8 cellular contexts compared by ENCODE assay signal in genomic region chr1:113073457-113073950, GRCh38. TPM values are rescaled to one million over a fixed set of nuclear protein-coding genes. Genes with fewer than 3 reads are reported as not detected.
DNase-seq lines count a peak whose midpoint lies in the region; ATAC-seq, FAIRE-seq and TF ChIP-seq lines count a peak whose summit lies in the region.

No MANE protein-coding gene starts in this region.

- POLR2A ChIA-PET in A549 (lab: Yijun Ruan, JAX), result interaction anchor here (0.6 to 1.9 kb wide), 10 partner anchors 9 to 358 kb away, joined by 3 to 22 read pairs (median 4); partner anchors contain the start of genes MAGI3, PPM1J and SLC16A1
- POLR2A ChIA-PET in H1 (lab: Charles Lee; ENCODE audit: partially characterized antibody), result interaction anchor here (0.8 to 3.2 kb wide), 30 partner anchors 8 to 399 kb away, joined by 3 to 45 read pairs (median 6); partner anchors contain the start of genes MOV10 and SLC16A1

- H3K27me3 ChIP-seq in H1 (replicated peaks in 1 of 4; ENCODE audit: control insufficient read depth in 3 of 4, extremely low read depth in 1 of 4, insufficient read depth in 3 of 4, low read length in 3 of 4) (no peaks in the 10 kb centered on the region), mononuclear cell (ENCODE audit: insufficient read depth, low read length) (no peaks in the 10 kb centered on the region), aorta (ENCODE audit: control insufficient read depth in 1 of 2, insufficient read depth in 2 of 2, low read length in 1 of 2) (no peaks in the 10 kb centered on the region)

- no peak for TF ChIP-seq POLR2A in A549 (IDR thresholded peaks at IDR 0.05; ENCODE audit: low read length)
- TF ChIP-seq POLR2A in H1 (IDR thresholded peaks at IDR 0.05; ENCODE audit: control extremely low read depth in 1 of 2, low read depth in 2 of 2, low read length in 2 of 2), result 0 out of 3 replicates have a peak, but pooled peaks of 1 of the 2 experiments have one; percentile 27

- FAIRE-seq in A549 (lab: Jason Lieb, UNC), result no peak
- no peak for FAIRE-seq in H1 (lab: Jason Lieb, UNC)

- TF ChIP-seq EP300 in A549 (IDR thresholded peaks at IDR 0.05) (no peak), H1 (IDR thresholded peaks at IDR 0.05; ENCODE audit: borderline replicate concordance in 1 of 2, low read depth in 2 of 2, low read length in 2 of 2) (no peak)

- H3K4me1 ChIP-seq in A549 (peaks cover 8% of the 10 kb centered on the region; the same call in 2 of the 3 replicates), H1 (replicated peaks in 1 of 4; ENCODE audit: control insufficient read depth in 3 of 4, insufficient read depth in 4 of 4, low read length in 3 of 4) (peaks cover 0 to 5% (median 2%) of the 10 kb centered on the region in 4 experiments; a peak in 4 of 7 replicates), mononuclear cell (ENCODE audit: insufficient read depth, low read length) (peaks cover 28% of the 10 kb centered on the region), aorta (ENCODE audit: control insufficient read depth in 1 of 2, insufficient read depth in 2 of 2, low read length in 2 of 2) (no peaks in the 10 kb centered on the region)

- H3K36me3 ChIP-seq in H1 (ENCODE audit: control insufficient read depth in 2 of 4, insufficient read depth in 4 of 4, low read length in 3 of 4) (peaks cover 0 to 16% (median 3%) of the 10 kb centered on the region in 4 experiments; a peak in 3 of 8 replicates), aorta (ENCODE audit: control insufficient read depth in 1 of 2, insufficient read depth in 2 of 2, low read length in 1 of 2) (no peaks in the 10 kb centered on the region)

- DNase-seq in A549 (ENCODE audit: low read depth in 1 of 2, low spot score in 1 of 2), result peak in 1 of 2 experiments; percentile 54
- DNase-seq in H1 (ENCODE audit: low read depth in 1 of 2, low spot score in 2 of 2), result peak in 1 of 2 experiments; percentile 23
- DNase-seq in aorta, result peak; percentile 61 to 84
- no peak for DNase-seq in DMS 273 (lab: John Stamatoyannopoulos, UW; ENCODE audit: unreplicated experiment)

- intact Hi-C loops in aorta (cut with DNase I), result loop anchor here (5.0 to 10.0 kb wide), 2 partner anchors 356 to 359 kb away; partner anchors contain the start of gene PPM1J (in 2 of the 2)

- H3K27ac ChIP-seq in A549, result peak overlapping the region; percentile 97
- H3K27ac ChIP-seq in H1 (ENCODE audit: low read depth, low read length), result peak overlapping the region; percentile 92
- H3K27ac ChIP-seq in aorta (ENCODE audit: low read depth in 1 of 2, low read length in 2 of 2), result peak overlapping the region in 1 of 2 donors; percentile 39

- ATAC-seq in A549 (peak; percentile 68 to 78), HG02763 (IDR thresholded peaks at IDR 0.05; ENCODE audit: unreplicated experiment) (peak; percentile 12), aorta (ENCODE audit: low FRiP score) (peak; percentile 77)

- no peak overlapping the region for H2AK5ac ChIP-seq in H1 (ENCODE audit: low read depth, low read length)

- CTCF ChIA-PET in A549 (lab: Yijun Ruan, JAX), result interaction anchor here (0.7 to 2.4 kb wide), 40 partner anchors 8 to 843 kb away, joined by 3 to 27 read pairs (median 4); partner anchors contain the start of gene PPM1J
- CTCF ChIA-PET in H1 (lab: Charles Lee; ENCODE audit: partially characterized antibody), result interaction anchor here (0.6 to 6.9 kb wide), 57 partner anchors 9 to 609 kb away, joined by 3 to 85 read pairs (median 5); partner anchors contain the start of gene PPM1J

- peak overlapping the region; percentile 94; the same call in 1 of the 2 replicates for H4K8ac ChIP-seq in H1 (ENCODE audit: extremely low read depth, insufficient read depth, low read length)

- H4K5ac ChIP-seq in H1 (ENCODE audit: insufficient read length, low read depth, low read length), result peak overlapping the region; percentile 98

- peaks cover 7 to 50% of the 10 kb centered on the region in 2 experiments for H3K79me2 ChIP-seq in H1 (ENCODE audit: control insufficient read depth in 1 of 2, insufficient read depth in 2 of 2, low read length in 2 of 2)

- TF ChIP-seq RAD21 in A549 (conservative IDR thresholded peaks at IDR 0.05 in 1 of 2, IDR thresholded peaks at IDR 0.05 in 1 of 2) (no peak), H1 (IDR thresholded peaks at IDR 0.05 in 1 of 2, conservative IDR thresholded peaks at IDR 0.05 in 1 of 2; ENCODE audit: low read depth in 2 of 2, low read length in 2 of 2) (peak; percentile 17 to 30; a peak in 3 of 4 replicates)

- peaks cover 2 to 7% of the 10 kb centered on the region in 2 experiments for H4K20me1 ChIP-seq in H1 (replicated peaks in 1 of 2; ENCODE audit: control insufficient read depth in 1 of 2, insufficient read depth in 2 of 2, low read length in 2 of 2)

- H2BK120ac ChIP-seq in H1 (replicated peaks; ENCODE audit: low read depth, low read length), result no peak overlapping the region

- H2BK20ac ChIP-seq in H1 (ENCODE audit: low read length), result no peak overlapping the region

- peak overlapping the region; percentile 83; the same call in 1 of the 2 replicates for H2AFZ ChIP-seq in H1 (ENCODE audit: low read length)

- H3K4ac ChIP-seq in H1 (replicated peaks; ENCODE audit: insufficient read length, low read depth, low read length), result no peak overlapping the region

- H3K4me2 ChIP-seq in A549 (peak overlapping the region; percentile 68), H1 (ENCODE audit: insufficient read depth in 1 of 2, low read depth in 2 of 2, low read length in 2 of 2) (peak overlapping the region; percentile 57 to 83)

- no peak overlapping the region for H2BK12ac ChIP-seq in H1 (ENCODE audit: low read depth, low read length)

- H2BK5ac ChIP-seq in H1 (ENCODE audit: low read depth, low read length), result peak overlapping the region; percentile 88

- peak overlapping the region; percentile 70 for H3K56ac ChIP-seq in H1 (replicated peaks; ENCODE audit: insufficient read length, low read depth, low read length)

- H3K9me3 ChIP-seq in A549, result no peaks in the 10 kb centered on the region
- no peaks in the 10 kb centered on the region for H3K9me3 ChIP-seq in H1 (ENCODE audit: insufficient read depth in 2 of 2, low read depth in 1 of 2, low read length in 1 of 2)
- no peaks in the 10 kb centered on the region for H3K9me3 ChIP-seq in mononuclear cell (ENCODE audit: low read depth, low read length)
- H3K9me3 ChIP-seq in aorta (ENCODE audit: control insufficient read depth, low read length), result no peaks in the 10 kb centered on the region

- peaks cover 5% of the 10 kb centered on the region for H3K23me2 ChIP-seq in H1 (ENCODE audit: low read depth, low read length)

- H3K14ac ChIP-seq in H1 (ENCODE audit: insufficient read length), result no peak overlapping the region

- peak overlapping the region; percentile 83 for H4K91ac ChIP-seq in H1 (replicated peaks; ENCODE audit: insufficient read length, low read length)

- TF ChIP-seq CTCF in A549 (IDR thresholded peaks at IDR 0.05), result no peak
- peak; percentile 35 for TF ChIP-seq CTCF in GM12873 (IDR thresholded peaks at IDR 0.05; ENCODE audit: insufficient read depth, low read depth, low read length, missing control alignments)
- peak; percentile 54 to 69 (median 60) for TF ChIP-seq CTCF in H1 (IDR thresholded peaks at IDR 0.05; ENCODE audit: control extremely low read depth in 1 of 3, insufficient read depth in 1 of 3, low read depth in 1 of 3, low read length in 3 of 3)

- peak overlapping the region; percentile 80 for H3K18ac ChIP-seq in H1 (ENCODE audit: extremely low read depth, low read length)

- no peak overlapping the region for H3K23ac ChIP-seq in H1 (ENCODE audit: insufficient read length)

- 2% methylated on average over 15 of the region's 23 CpGs for whole genome bisulfite sequencing in A549 (ENCODE audit: missing lambda C conversion rate)
- 2% methylated on average over 23 of the region's 23 CpGs; no CpG with 5 or more reads in 1 of the 2 experiments for WGBS in H1 (ENCODE audit: extremely low coverage in 1 of 2, insufficient coverage in 1 of 2, insufficient read length in 1 of 2, insufficient replicate concordance in 2 of 2, low coverage in 1 of 2, low lambda C conversion rate in 2 of 2, missing lambda C conversion rate in 1 of 2), 2 experiments
- WGBS in aorta, 2 donors, result 0% methylated on average over 23 of the region's 23 CpGs

- H2BK15ac ChIP-seq in H1 (ENCODE audit: low read length), result no peak overlapping the region

- H3K79me1 ChIP-seq in H1 (ENCODE audit: low read depth, low read length), result no peaks in the 10 kb centered on the region; the same call in 1 of the 2 replicates

- H3K4me3 ChIP-seq in A549 (peak overlapping the region; percentile 94), H1 (ENCODE audit: extremely low read depth in 1 of 4, insufficient read depth in 2 of 4, low read depth in 3 of 4, low read length in 4 of 4) (peak overlapping the region; percentile 52 to 97 (median 88)), mononuclear cell (ENCODE audit: low read length) (peak overlapping the region; percentile 78), aorta (ENCODE audit: low read length in 2 of 2) (peak overlapping the region; percentile 82 to 83)

- peak overlapping the region; percentile 51 to 95 (median 85) for H3K9ac ChIP-seq in H1 (replicated peaks in 1 of 4; ENCODE audit: extremely low read depth in 1 of 4, low read depth in 3 of 4, low read length in 3 of 4)

TF ChIP-seq in A549, 52 proteins besides CTCF, POLR2A, EP300 and RAD21 (continues in another document):
- no peak for TF ChIP-seq HOXA7 (CRISPR knock-in tag; IDR thresholded peaks at IDR 0.05)

TF ChIP-seq in PFSK-1, 5 proteins besides CTCF, POLR2A, EP300 and RAD21 (continues in another document):
- no peak for TF ChIP-seq POLR2AphosphoS5 (IDR thresholded peaks at IDR 0.05; ENCODE audit: low read depth, low read length)

TF ChIP-seq in H1, 55 proteins besides CTCF, POLR2A, EP300 and RAD21 (continues in another document):
- TF ChIP-seq RNF2 (IDR thresholded peaks at IDR 0.05; ENCODE audit: borderline replicate concordance, low read depth, low read length, missing control alignments, poor library complexity, severe bottlenecking), result no peak

RNA-seq across cellular contexts. Expression of gene LRIG2, which starts 0.5 kb away (rescaled TPM):
- polyA plus RNA-seq in A549 (2011; rRNA removed) (7.4 and 9.3 TPM in 2 replicates), A549 (2017; fragmentation: RNase III; extraction: RNeasy Plus Mini Kit Qiagen cat#74134 plus additional on column Dnase treatment) (2.8 to 3.0 TPM (median 2.8 TPM) in 3 replicates), H1 (2011; rRNA removed) (10.3 and 16.2 TPM in 2 replicates), aorta (1 to 10 TPM; 1.8 to 3.6 TPM)
- 2.2 and 2.8 TPM in 2 replicates for polyA plus RNA-seq in A549 (2012; cell fraction: cytosol; rRNA removed)
- 4.8 and 7.3 TPM in 2 replicates for polyA plus RNA-seq in A549 (2012; cell fraction: nucleus; rRNA removed)
- polyA minus RNA-seq in A549 (2011; rRNA and poly(A)+ RNA removed), result 18.3 and 20.6 TPM in 2 replicates
- polyA plus RNA-seq in PFSK-1 (2012; ENCODE audit: insufficient read length, low read depth), result 6.1 TPM
- total RNA-seq in H1 (2021; fragmentation: NEBNext Ultra II Directional; extraction: Animal tissue kit (Norgen Biotek cat#: 25700)), result 20.4 and 20.9 TPM in 2 replicates
- 13.8 TPM for polyA plus RNA-seq in H1 (2011; cell fraction: cytosol; rRNA removed)
- polyA plus RNA-seq in H1 (2011; cell fraction: nucleus; rRNA removed), result 25.7 TPM
- polyA plus RNA-seq in H1 (2012, experiment 1 of 2), result 10.8 to 13.7 TPM (median 12.2 TPM) in 4 replicates
- 1.5 TPM for polyA plus RNA-seq in H1 (2012, experiment 2 of 2)
- polyA plus RNA-seq in H1 (2013, experiment 1 of 2), result 14.1 TPM
- polyA plus RNA-seq in H1 (2013, experiment 2 of 2), result 12.4 TPM
- polyA minus RNA-seq in H1 (2011; rRNA and poly(A)+ RNA removed), result 64.5 and 92.1 TPM in 2 replicates
- polyA minus RNA-seq in H1 (2011; cell fraction: cytosol; rRNA and poly(A)+ RNA removed), result 21.9 TPM
- polyA minus RNA-seq in H1 (2011; cell fraction: nucleus; rRNA and poly(A)+ RNA removed), result 61.5 TPM
- total RNA-seq in mononuclear cell (14.3 TPM), aorta (10 to 100 TPM; 15.1 to 24.7 TPM)

Comparison
In these comparisons a context has a peak if more than half of its experiments do, and no peak if none do; other contexts are left out.
1. ATAC-seq: peak in every context shown above with its lines; median percentile 77 in aorta; 73 in A549; 12 in HG02763.
2. Of the 18 proteins assayed by ChIP-seq in both H1 and A549: peak only in H1: CTCF, KDM1A, KDM5A, PHF8 and RAD21; only in A549: MAX; in both: none; in neither: 11; mixed calls (peak in some experiments, not most) for 1.